In genomic region chr17:17826942-17827785, GRCh38 we compare ENCODE assay signal across 14 cellular contexts. TPM values are rescaled to one million over a fixed set of nuclear protein-coding genes. Genes with fewer than 3 reads are reported as not detected.
A peak's percentile ranks its signal among the peaks of the same experiment; 100 is the strongest.
DNase-seq lines count a peak whose midpoint lies in the region; ATAC-seq, FAIRE-seq and TF ChIP-seq lines count a peak whose summit lies in the region.
"Had no signal": no experiment of that assay in that cellular context is flagged by ENCODE, and none has a peak within 500 bp of the region (broad histone marks: within the 10 kb centered on the region; RNA-seq: fewer than 3 reads in every experiment).

No MANE protein-coding gene starts in this region.

- H3K36me3 ChIP-seq in HEK293 (ENCODE audit: control insufficient read depth in 2 of 2, insufficient read depth in 1 of 2, low read length in 2 of 2) = peaks cover 0 to 4% of the 10 kb centered on the region in 2 experiments; a peak in 1 of 3 replicates
- no peaks in the 10 kb centered on the region for H3K36me3 ChIP-seq in adrenal gland (replicated peaks in 1 of 2)
- H3K36me3 ChIP-seq in left lung = peaks cover 0 to 25% of the 10 kb centered on the region in 2 donors

- TF ChIP-seq POLR2A in A549 (IDR thresholded peaks at IDR 0.05; ENCODE audit: low read length) = no peak
- TF ChIP-seq POLR2A in adrenal gland (IDR thresholded peaks at IDR 0.05) = no peak

- peak overlapping the region in 1 of 2 experiments; percentile 93; a peak in 4 of 6 replicates for H3K27ac ChIP-seq in A549
- H3K27ac ChIP-seq in HEK293 (ENCODE audit: extremely low read depth, low read depth, low read length) = no peak overlapping the region
- H3K27ac ChIP-seq in adrenal gland = peak overlapping the region in 3 of 5 donors; percentile 4 to 95 (median 93)
- H3K27ac ChIP-seq in left lung = no peak overlapping the region

- TF ChIP-seq CTCF in A549 (IDR thresholded peaks at IDR 0.05) = no peak
- no peak for TF ChIP-seq CTCF in HEK293 (tag by site-specific recombination; IDR thresholded peaks at IDR 0.05)
- TF ChIP-seq CTCF in adrenal gland (IDR thresholded peaks at IDR 0.05) = no peak
- no peak for TF ChIP-seq CTCF in nephron (IDR thresholded peaks at IDR 0.05; ENCODE audit: unreplicated experiment in 3 of 3)
- TF ChIP-seq CTCF in left lung (IDR thresholded peaks at IDR 0.05) = no peak

- no peaks in the 10 kb centered on the region for H3K36me3 Mint-ChIP-seq in nephron (ENCODE audit: low read depth)

- POLR2A ChIA-PET in A549 (lab: Yijun Ruan, JAX) = interaction anchor here (0.7 to 4.8 kb wide), 3 partner anchors 10 to 15 kb away, joined by 3 to 100 read pairs (median 4); partner anchors contain the start of gene SREBF1
- POLR2A ChIA-PET in HEK293 (lab: Yijun Ruan, JAX) = interaction anchor here (11.4 kb wide), 1 partner anchor 11 kb away, joined by 181 read pairs; the partner anchor contains the start of gene SREBF1

- WGBS in A549 (ENCODE audit: missing lambda C conversion rate) = 87% methylated on average over 16 of the region's 16 CpGs
- 92 to 96% (median 95%) methylated on average over 14 to 16 of the region's 16 CpGs for WGBS in adrenal gland, 4 donors

- peaks cover 54% of the 10 kb centered on the region for H3K4me1 Mint-ChIP-seq in nephron

- CTCF ChIA-PET in A549 (lab: Yijun Ruan, JAX) (interaction anchor here (0.7 to 30.5 kb wide), 8 partner anchors 9 to 147 kb away, joined by 3 to 859 read pairs (median 6); partner anchors contain the start of genes RAI1 and SREBF1), HEK293 (lab: Yijun Ruan, JAX) (interaction anchor here (1.8 to 2.4 kb wide), 2 partner anchors 16 to 92 kb away, joined by 6 to 11 read pairs; no protein-coding TSS in a partner anchor)

- FAIRE-seq in A549 (lab: Jason Lieb, UNC) = no peak

- H3K4me1 ChIP-seq in A549 (peaks cover 94% of the 10 kb centered on the region), HEK293 (ENCODE audit: control insufficient read depth, insufficient read depth, low read length) (peaks cover 24% of the 10 kb centered on the region), adrenal gland (replicated peaks in 1 of 2) (peaks cover 54 to 72% of the 10 kb centered on the region in 2 donors), left lung (peaks cover 43 to 71% of the 10 kb centered on the region in 2 donors)

- no peaks in the 10 kb centered on the region for H3K27me3 Mint-ChIP-seq in nephron (ENCODE audit: low read depth)

- TF ChIP-seq RAD21 in A549 (conservative IDR thresholded peaks at IDR 0.05 in 1 of 2, IDR thresholded peaks at IDR 0.05 in 1 of 2) = no peak

- H3K9me3 Mint-ChIP-seq in nephron = no peaks in the 10 kb centered on the region

- peak overlapping the region; percentile 25 to 44 (median 40) for H3K27ac Mint-ChIP-seq in nephron

- no peaks in the 10 kb centered on the region for H3K9me3 ChIP-seq in A549
- no peaks in the 10 kb centered on the region for H3K9me3 ChIP-seq in HEK293 (ENCODE audit: control insufficient read depth, insufficient read depth, low read depth, low read length)
- no peaks in the 10 kb centered on the region for H3K9me3 ChIP-seq in adrenal gland (replicated peaks in 1 of 3)
- no peaks in the 10 kb centered on the region for H3K9me3 ChIP-seq in left lung

- intact Hi-C loops in adrenal gland (cut with DNase I) = no loop called here
- intact Hi-C loops in left lung (cut with DNase I) = no loop called here

- ATAC-seq in A549 (no peak), HG02642 (IDR thresholded peaks at IDR 0.05; ENCODE audit: poor library complexity, unreplicated experiment) (no peak), left lung (no peak)
- ATAC-seq: esophagus mucosa had no signal

- H3K4me3 ChIP-seq in A549 = no peak overlapping the region
- H3K4me3 ChIP-seq in HEK293 (ENCODE audit: low read depth, low read length) = no peak overlapping the region
- no peak overlapping the region for H3K4me3 ChIP-seq in adrenal gland
- no peak overlapping the region for H3K4me3 ChIP-seq in left lung

- no peak for TF ChIP-seq EP300 in A549 (IDR thresholded peaks at IDR 0.05)

- DNase-seq in A549 (ENCODE audit: low read depth in 1 of 2, low spot score in 1 of 2) (no peak), adrenal gland (no peak), DMS153 (lab: John Stamatoyannopoulos, UW) (no peak), left lung (no peak), putamen (ENCODE audit: low spot score) (no peak)
- DNase-seq: activated T-cell treated with anti-CD3 and anti-CD28 coated beads, Interleukin-2, amount 50 U/mL, for 48 hours; caudate nucleus; MM.1S; stimulated activated CD4-positive, alpha-beta T cell treated with anti-CD3 and anti-CD28 coated beads, Interleukin-15, amount 100 ng/mL, for 24 hours; stimulated activated CD8-positive, alpha-beta memory T cell treated with anti-CD3 and anti-CD28 coated beads, Interleukin-4, amount 100 ng/mL, for 48 hours had no signal

- no peaks in the 10 kb centered on the region for H3K27me3 ChIP-seq in adrenal gland
- H3K27me3 ChIP-seq in left lung = no peaks in the 10 kb centered on the region

- H3K4me3 Mint-ChIP-seq in nephron = no peak overlapping the region

- peak overlapping the region; percentile 100; the same call in 1 of the 3 replicates for H3K4me2 ChIP-seq in A549

TF ChIP-seq in A549, 52 proteins besides CTCF, POLR2A, EP300 and RAD21:
- TF ChIP-seq RCOR1 (IDR thresholded peaks at IDR 0.05; ENCODE audit: low read depth, low read length) = no peak
- no peak for TF ChIP-seq HOXB5 (CRISPR knock-in tag; IDR thresholded peaks at IDR 0.05)
- TF ChIP-seq TP53 (CRISPR knock-in tag; IDR thresholded peaks at IDR 0.05) = no peak
- TF ChIP-seq SMC3 (IDR thresholded peaks at IDR 0.05) = no peak
- no peak for TF ChIP-seq HOXB13 (CRISPR knock-in tag; IDR thresholded peaks at IDR 0.05; ENCODE audit: low read depth)
- TF ChIP-seq CBX2 (IDR thresholded peaks at IDR 0.05; ENCODE audit: borderline replicate concordance, low read depth) = no peak
- no peak for TF ChIP-seq HDAC2 (IDR thresholded peaks at IDR 0.05)
- no peak for TF ChIP-seq ATOH8 (CRISPR knock-in tag; IDR thresholded peaks at IDR 0.05; ENCODE audit: low read depth)
- TF ChIP-seq RARB (CRISPR knock-in tag; IDR thresholded peaks at IDR 0.05) = no peak
- TF ChIP-seq CHD2 (IDR thresholded peaks at IDR 0.05; ENCODE audit: low read length, partially characterized antibody) = no peak
- TF ChIP-seq NFE2L2 (conservative IDR thresholded peaks at IDR 0.05; ENCODE audit: low read length) = no peak
- TF ChIP-seq MYC (IDR thresholded peaks at IDR 0.05; ENCODE audit: borderline replicate concordance, low read length) = no peak
- no peak for TF ChIP-seq NR3C1 (IDR thresholded peaks at IDR 0.05)

TF ChIP-seq in HEK293, 187 proteins besides CTCF, POLR2A, EP300 and RAD21:
- peak; percentile 34 for TF ChIP-seq KLF1 (tag by site-specific recombination; IDR thresholded peaks at IDR 0.05)
- TF ChIP-seq IKZF3 (tag by site-specific recombination; IDR thresholded peaks at IDR 0.05) = peak; percentile 38; the same call in 1 of the 2 replicates
- peak; percentile 89 for TF ChIP-seq ZFHX2 (tag by site-specific recombination; conservative IDR thresholded peaks at IDR 0.05)
- TF ChIP-seq ZNF639 (tag by site-specific recombination; IDR thresholded peaks at IDR 0.05) = no peak
- TF ChIP-seq GLI2 (tag by site-specific recombination; IDR thresholded peaks at IDR 0.05; ENCODE audit: borderline replicate concordance, low read depth) = no peak
- peak; percentile 93 for TF ChIP-seq ZNF623 (tag by site-specific recombination; IDR thresholded peaks at IDR 0.05)
- no peak for TF ChIP-seq ZNF48 (tag by site-specific recombination; IDR thresholded peaks at IDR 0.05)
- TF ChIP-seq ZNF19 (tag by site-specific recombination; IDR thresholded peaks at IDR 0.05; ENCODE audit: low read depth) = no peak
- TF ChIP-seq ZNF423 (tag by site-specific recombination; IDR thresholded peaks at IDR 0.05) = 0 out of 2 replicates have a peak, but pooled peaks have one; percentile 34
- peak; percentile 23; the same call in 1 of the 2 replicates for TF ChIP-seq ZNF600 (tag by site-specific recombination; IDR thresholded peaks at IDR 0.05)
- peak; percentile 90 for TF ChIP-seq EGR2 (tag by site-specific recombination; IDR thresholded peaks at IDR 0.05; ENCODE audit: low read depth)
TF ChIP-seq in HEK293: peak in this region for 7.

RNA-seq across cellular contexts. Expression of gene SREBF1, which starts 9.6 kb away (rescaled TPM):
- polyA plus RNA-seq in A549 (2011; rRNA removed) = 47.4 and 54.6 TPM in 2 replicates
- 52.7 and 75.7 TPM in 2 replicates for polyA plus RNA-seq in A549 (2012; cell fraction: cytosol; rRNA removed)
- polyA plus RNA-seq in A549 (2012; cell fraction: nucleus; rRNA removed) = 415 and 599 TPM in 2 replicates
- polyA plus RNA-seq in A549 (2017; fragmentation: RNase III; extraction: RNeasy Plus Mini Kit Qiagen cat#74134 plus additional on column Dnase treatment) = 90.3 to 175 TPM (median 159 TPM) in 3 replicates
- polyA minus RNA-seq in A549 (2011; rRNA and poly(A)+ RNA removed) = 75.5 and 133 TPM in 2 replicates
- total RNA-seq in adrenal gland = 100 to 1,000 TPM; 403 to 850 (median 667) TPM
- 100 to 1,000 TPM; 298 to 818 (median 483) TPM for polyA plus RNA-seq in adrenal gland
- 100 to 1,000 TPM; 112 to 122 TPM for total RNA-seq in left lung

Comparison
In these comparisons a context has a peak if more than half of its experiments do, and no peak if none do; other contexts are left out.
1. H3K27ac ChIP-seq: peak in adrenal gland (3 of 5); none in HEK293 (single experiment) and left lung (0 of 2).